8 cellular contexts compared by ENCODE assay signal in genomic region chr13:30159446-30159839, GRCh38.
DNase-seq lines count a peak whose midpoint lies in the region; ATAC-seq and TF ChIP-seq lines count a peak whose summit lies in the region.

No MANE protein-coding gene starts in this region.

- H3K27ac ChIP-seq in RWPE2 (ENCODE audit: poor library complexity, severe bottlenecking) (no peak overlapping the region), gastroesophageal sphincter (no peak overlapping the region)

- no peaks in the 10 kb centered on the region for H3K36me3 ChIP-seq in RWPE2 (ENCODE audit: low read depth)
- no peaks in the 10 kb centered on the region for H3K36me3 ChIP-seq in gastroesophageal sphincter

- H3K9me3 ChIP-seq in RWPE2 (ENCODE audit: severe bottlenecking) = no peaks in the 10 kb centered on the region
- H3K9me3 ChIP-seq in gastroesophageal sphincter = no peaks in the 10 kb centered on the region

- no peak for TF ChIP-seq EP300 in gastroesophageal sphincter (IDR thresholded peaks at IDR 0.05)

- peaks cover 0 to 4% (median 0%) of the 10 kb centered on the region in 7 donors for H3K9me3 Mint-ChIP-seq in CD14-positive monocyte

- ATAC-seq in RWPE2 (ENCODE audit: low read depth) (peak; percentile 45; the same call in 1 of the 3 replicates), gastroesophageal sphincter (no peak)

- peaks cover 4 to 7% (median 7%) of the 10 kb centered on the region in 3 donors for H3K27me3 Mint-ChIP-seq in CD14-positive monocyte (ENCODE audit: low read depth in 3 of 3)

- H3K27ac Mint-ChIP-seq in CD14-positive monocyte = no peak overlapping the region

- DNase-seq in GM04503 (ENCODE audit: low read depth) (peak; percentile 39), RWPE2 (ENCODE audit: low spot score) (no peak), brain pericyte (ENCODE audit: low read depth, low spot score) (peak; percentile 89), 8988T (no peak), cerebellum (ENCODE audit: low spot score) (no peak), CD14-positive monocyte (ENCODE audit: low spot score) (no peak)
- peak; percentile 44 to 55 (median 47) for DNase-seq in stimulated activated CD4-positive, alpha-beta T cell treated with anti-CD3 and anti-CD28 coated beads, Interleukin-12 subunit alpha, Interleukin-12 subunit beta, amount 100 ng/mL, for 48 hours (ENCODE audit: low read depth in 2 of 3, low spot score in 1 of 3)

- intact Hi-C loops in CD14-positive monocyte (cut with micrococcal nuclease) = no loop called here

- peaks cover 3% of the 10 kb centered on the region for H3K4me1 ChIP-seq in RWPE2 (ENCODE audit: insufficient read depth, poor library complexity, severe bottlenecking)
- no peaks in the 10 kb centered on the region for H3K4me1 ChIP-seq in gastroesophageal sphincter

- TF ChIP-seq POLR2A in gastroesophageal sphincter (IDR thresholded peaks at IDR 0.05) = no peak

- H3K4me3 ChIP-seq in RWPE2 (ENCODE audit: severe bottlenecking) = no peak overlapping the region
- no peak overlapping the region for H3K4me3 ChIP-seq in gastroesophageal sphincter

- no peak for TF ChIP-seq CTCF in RWPE2 (IDR thresholded peaks at IDR 0.05; ENCODE audit: poor library complexity, severe bottlenecking)
- no peak for TF ChIP-seq CTCF in CD14-positive monocyte (IDR thresholded peaks at IDR 0.05)
- no peak for TF ChIP-seq CTCF in gastroesophageal sphincter (IDR thresholded peaks at IDR 0.05)

- H3K27me3 ChIP-seq in RWPE2 (ENCODE audit: insufficient read depth, poor library complexity, severe bottlenecking) (no peaks in the 10 kb centered on the region), gastroesophageal sphincter (peaks cover 5% of the 10 kb centered on the region)

- WGBS in gastroesophageal sphincter (ENCODE audit: low coverage in 1 of 2), 2 donors = 20 to 43% methylated on average over 1 to 2 of the region's 4 CpGs

- no peak overlapping the region for H3K4me3 Mint-ChIP-seq in CD14-positive monocyte

- H3K36me3 Mint-ChIP-seq in CD14-positive monocyte = no peaks in the 10 kb centered on the region

- H3K4me1 Mint-ChIP-seq in CD14-positive monocyte = peaks cover 7% of the 10 kb centered on the region

Comparison
In these comparisons a context has a peak if more than half of its experiments do, and no peak if none do; other contexts are left out.
1. DNase-seq: peak in GM04503 (single experiment), brain pericyte (single experiment) and stimulated activated CD4-positive, alpha-beta T cell treated with anti-CD3 and anti-CD28 coated beads, Interleukin-12 subunit alpha, Interleukin-12 subunit beta, amount 100 ng/mL, for 48 hours (3 of 3); none in RWPE2 (single experiment), 8988T (single experiment), cerebellum (single experiment) and CD14-positive monocyte (single experiment).